25 cellular contexts compared by ENCODE assay signal in the genomic region with DNA sequence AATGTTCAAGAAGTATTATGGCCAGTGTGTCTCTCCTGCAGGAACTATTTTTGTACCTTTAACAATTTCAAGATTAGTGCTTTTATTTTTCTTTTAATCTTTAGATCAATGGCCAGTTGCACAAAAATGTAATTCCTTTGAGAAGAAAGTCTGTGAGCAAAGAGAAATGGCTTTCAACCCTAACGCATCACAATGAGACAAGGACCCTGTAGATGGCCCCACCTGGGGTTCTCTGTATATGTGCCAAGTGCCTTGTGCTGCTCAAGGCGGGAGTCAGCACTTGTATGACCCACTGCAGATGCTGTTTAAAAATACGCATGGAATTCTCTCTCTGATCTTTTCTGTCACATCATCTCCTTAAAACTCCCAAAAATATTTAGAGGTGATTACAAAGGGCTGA.
"Had no signal": no experiment of that assay in that cellular context is flagged by ENCODE, and none has a peak within 500 bp of the region (broad histone marks: within the 10 kb centered on the region; RNA-seq: fewer than 3 reads in every experiment).

No MANE protein-coding gene starts in this region.

- H3K27me3 Mint-ChIP-seq: activated CD4-positive, alpha-beta memory T cell treated with anti-CD3 and anti-CD28 coated beads, Interleukin-2, amount 10 ng/mL, durations not matched to agents 7 days and 5 days; activated CD4-positive, alpha-beta T cell treated with anti-CD3 and anti-CD28 coated beads, Interleukin-2, amount 10 ng/mL, durations not matched to agents 7 days and 5 days; activated naive CD4-positive, alpha-beta T cell treated with anti-CD3 and anti-CD28 coated beads, Interleukin-2, amount 50 U/mL, for 24 hours; activated naive CD8-positive, alpha-beta T cell treated with anti-CD3 and anti-CD28 coated beads for 36 hours; activated naive CD8-positive, alpha-beta T cell treated with anti-CD3 and anti-CD28 coated beads, Interleukin-2, amount 50 U/mL, for 24 hours; activated T-helper 17 cell treated with anti-CD3 and anti-CD28 coated beads, Interleukin-2, amount 50 U/mL, for 72 hours had no signal

- H3K4me3 Mint-ChIP-seq: activated CD4-positive, alpha-beta memory T cell treated with anti-CD3 and anti-CD28 coated beads, Interleukin-2, amount 10 ng/mL, durations not matched to agents 7 days and 5 days; activated CD4-positive, alpha-beta T cell treated with anti-CD3 and anti-CD28 coated beads, Interleukin-2, amount 10 ng/mL, durations not matched to agents 7 days and 5 days; activated naive CD4-positive, alpha-beta T cell treated with anti-CD3 and anti-CD28 coated beads for 36 hours; activated naive CD4-positive, alpha-beta T cell treated with anti-CD3 and anti-CD28 coated beads, Interleukin-2, amount 50 U/mL, for 24 hours; activated naive CD8-positive, alpha-beta T cell treated with anti-CD3 and anti-CD28 coated beads for 36 hours; activated naive CD8-positive, alpha-beta T cell treated with anti-CD3 and anti-CD28 coated beads, Interleukin-2, amount 50 U/mL, for 24 hours; activated T-cell treated with anti-CD3 and anti-CD28 coated beads, Interleukin-2, amount 50 U/mL, for 4 hours; activated T-helper 17 cell treated with anti-CD3 and anti-CD28 coated beads, Interleukin-2, amount 50 U/mL, for 72 hours had no signal

- H3K4me1 Mint-ChIP-seq: activated CD4-positive, alpha-beta memory T cell treated with anti-CD3 and anti-CD28 coated beads, Interleukin-2, amount 10 ng/mL, durations not matched to agents 7 days and 5 days; activated CD4-positive, alpha-beta T cell treated with anti-CD3 and anti-CD28 coated beads, Interleukin-2, amount 10 ng/mL, durations not matched to agents 7 days and 5 days; activated naive CD4-positive, alpha-beta T cell treated with anti-CD3 and anti-CD28 coated beads, Interleukin-2, amount 50 U/mL, for 24 hours; activated naive CD8-positive, alpha-beta T cell treated with anti-CD3 and anti-CD28 coated beads for 36 hours; activated naive CD8-positive, alpha-beta T cell treated with anti-CD3 and anti-CD28 coated beads, Interleukin-2, amount 50 U/mL, for 24 hours; activated T-helper 17 cell treated with anti-CD3 and anti-CD28 coated beads, Interleukin-2, amount 50 U/mL, for 72 hours had no signal

- H3K36me3 Mint-ChIP-seq: activated naive CD4-positive, alpha-beta T cell treated with anti-CD3 and anti-CD28 coated beads, Interleukin-2, amount 50 U/mL, for 24 hours; activated naive CD8-positive, alpha-beta T cell treated with anti-CD3 and anti-CD28 coated beads for 36 hours had no signal

- H3K27ac Mint-ChIP-seq: activated CD4-positive, alpha-beta memory T cell treated with anti-CD3 and anti-CD28 coated beads, Interleukin-2, amount 10 ng/mL, durations not matched to agents 7 days and 5 days; activated CD4-positive, alpha-beta T cell treated with anti-CD3 and anti-CD28 coated beads, Interleukin-2, amount 10 ng/mL, durations not matched to agents 7 days and 5 days; activated naive CD4-positive, alpha-beta T cell treated with anti-CD3 and anti-CD28 coated beads for 36 hours; activated naive CD4-positive, alpha-beta T cell treated with anti-CD3 and anti-CD28 coated beads, Interleukin-2, amount 50 U/mL, for 24 hours; activated naive CD8-positive, alpha-beta T cell treated with anti-CD3 and anti-CD28 coated beads for 36 hours; activated naive CD8-positive, alpha-beta T cell treated with anti-CD3 and anti-CD28 coated beads, Interleukin-2, amount 50 U/mL, for 24 hours; activated T-helper 17 cell treated with anti-CD3 and anti-CD28 coated beads, Interleukin-2, amount 50 U/mL, for 72 hours had no signal

- ATAC-seq: activated naive CD8-positive, alpha-beta T cell treated with anti-CD3 and anti-CD28 coated beads, Interleukin-2, amount 50 U/mL, for 24 hours; activated T-cell treated with anti-CD3 and anti-CD28 coated beads, Interleukin-2, amount 50 U/mL, for 4 hours; activated T-helper 17 cell treated with anti-CD3 and anti-CD28 coated beads, Interleukin-2, amount 50 U/mL, for 72 hours; body of pancreas; esophagus mucosa had no signal

- DNase-seq: activated CD4-positive, alpha-beta memory T cell treated with anti-CD3 and anti-CD28 coated beads, Interleukin-2, amount 10 ng/mL, durations not matched to agents 7 days and 5 days; activated CD4-positive, alpha-beta T cell treated with anti-CD3 and anti-CD28 coated beads for 1 hour; activated CD4-positive, alpha-beta T cell treated with anti-CD3 and anti-CD28 coated beads for 4 hours; activated CD4-positive, alpha-beta T cell treated with anti-CD3 and anti-CD28 coated beads, Interleukin-2, amount 10 ng/mL, durations not matched to agents 7 days and 5 days; activated CD4-positive, alpha-beta T cell treated with anti-CD3 and anti-CD28 coated beads, Interleukin-2, amount 50 U/mL, for 4 hours; activated effector memory CD4-positive, alpha-beta T cell treated with Interleukin-2 at 50 U/mL for 16 hours; activated gamma-delta T cell treated with Interleukin-2 at 50 U/mL for 16 hours; activated naive CD4-positive, alpha-beta T cell treated with anti-CD3 and anti-CD28 coated beads for 36 hours; activated naive CD8-positive, alpha-beta T cell treated with anti-CD3 and anti-CD28 coated beads for 36 hours; activated naive CD8-positive, alpha-beta T cell treated with anti-CD3 and anti-CD28 coated beads, Interleukin-2, amount 50 U/mL, for 24 hours; activated T-cell treated with anti-CD3 and anti-CD28 coated beads, Interleukin-2, amount 50 U/mL, for 4 hours; adrenal gland; amygdala; aorta; body of pancreas; caudate nucleus; colonic mucosa; effector CD8-positive, alpha-beta T cell; foreskin fibroblast; head of caudate nucleus; hippocampal formation; T-helper 2 cell had no signal
